9 cellular contexts compared by ENCODE assay signal in the genomic region with DNA sequence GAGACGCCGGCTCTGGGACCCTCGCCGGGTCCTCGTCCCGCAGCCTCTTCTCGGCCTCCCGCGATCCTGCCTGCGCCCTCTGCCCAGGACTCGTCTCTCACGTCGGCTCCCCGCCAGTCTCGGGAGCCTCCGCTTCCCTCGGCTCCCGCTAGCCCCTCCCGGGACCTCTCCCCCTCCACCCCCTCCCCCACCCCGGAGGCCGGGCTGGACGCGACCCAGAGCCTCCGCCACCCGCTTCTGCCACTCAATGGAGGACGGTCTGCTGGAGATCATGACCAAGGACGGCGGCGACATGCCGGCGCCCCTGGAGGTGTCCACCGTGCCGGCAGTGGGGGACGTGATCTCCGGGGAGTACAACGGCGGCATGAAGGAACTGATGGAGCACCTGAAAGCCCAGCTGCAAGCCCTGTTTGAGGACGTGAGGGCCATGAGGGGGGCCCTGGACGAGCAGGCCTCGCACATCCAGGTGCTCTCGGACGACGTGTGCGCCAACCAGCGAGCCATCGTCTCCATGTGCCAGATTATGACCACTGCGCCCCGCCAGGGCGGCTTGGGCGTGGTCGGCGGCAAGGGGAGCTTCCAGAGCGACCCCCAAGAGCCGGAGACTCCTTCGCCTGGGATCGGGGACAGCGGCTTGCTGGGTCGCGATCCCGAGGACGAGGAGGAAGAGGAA. TPM values are rescaled to one million over a fixed set of nuclear protein-coding genes. Genes with fewer than 3 reads are reported as not detected.
DNase-seq lines count a peak whose midpoint lies in the region; ATAC-seq, FAIRE-seq and TF ChIP-seq lines count a peak whose summit lies in the region.
"Had no signal": no experiment of that assay in that cellular context is flagged by ENCODE, and none has a peak within 500 bp of the region (broad histone marks: within the 10 kb centered on the region; RNA-seq: fewer than 3 reads in every experiment).

No MANE protein-coding gene starts in this region.

- peak overlapping the region; percentile 81 for H3K4me2 ChIP-seq in A549

- 40% methylated on average over 39 of the region's 61 CpGs for WGBS in A549 (ENCODE audit: missing lambda C conversion rate)

- H3K27me3 ChIP-seq in thoracic aorta (replicated peaks; ENCODE audit: insufficient read depth), result no peaks in the 10 kb centered on the region

- no peak for TF ChIP-seq POLR2A in A549 (IDR thresholded peaks at IDR 0.05; ENCODE audit: low read length)

- DNase-seq in A549 (ENCODE audit: low read depth in 1 of 2, low spot score in 1 of 2), result no peak
- DNase-seq in activated naive CD8-positive, alpha-beta T cell treated with anti-CD3 and anti-CD28 coated beads, Interleukin-2, amount 50 U/mL, for 24 hours, result peak; percentile 23
- DNase-seq in left kidney (ENCODE audit: low read depth, low spot score), result peak; percentile 49
- no peak for DNase-seq in thoracic aorta (ENCODE audit: low spot score)
- DNase-seq in SIG-M5 treated with dmso at 0.1 percent for 504 hours (lab: John Stamatoyannopoulos, UW; ENCODE audit: unreplicated experiment), result no peak

- H3K27ac ChIP-seq in A549, result peak overlapping the region; percentile 64 to 84
- no peak overlapping the region for H3K27ac ChIP-seq in thoracic aorta

- H3K4me1 ChIP-seq in A549, result peaks cover 7% of the 10 kb centered on the region; the same call in 2 of the 3 replicates
- peaks cover 4 to 16% of the 10 kb centered on the region in 2 donors for H3K4me1 ChIP-seq in thoracic aorta (ENCODE audit: control insufficient read depth in 1 of 2, low read depth in 2 of 2)

- H3K36me3 ChIP-seq in thoracic aorta, result no peaks in the 10 kb centered on the region

- H3K9me3 ChIP-seq in A549, result no peaks in the 10 kb centered on the region
- no peaks in the 10 kb centered on the region for H3K9me3 ChIP-seq in thoracic aorta

- POLR2A ChIA-PET in A549 (lab: Yijun Ruan, JAX), result no interaction called here

- no peak for FAIRE-seq in A549 (lab: Jason Lieb, UNC)

- H3K4me3 Mint-ChIP-seq in activated naive CD8-positive, alpha-beta T cell treated with anti-CD3 and anti-CD28 coated beads, Interleukin-2, amount 50 U/mL, for 24 hours, result peak overlapping the region; percentile 85

- ATAC-seq in A549 (peak; percentile 22 to 51), HG02759 (IDR thresholded peaks at IDR 0.05; ENCODE audit: unreplicated experiment) (peak; percentile 7), thoracic aorta (ENCODE audit: insufficient number of reproducible peaks, low FRiP score, low read depth) (no peak), HG02938 (IDR thresholded peaks at IDR 0.05; ENCODE audit: unreplicated experiment) (no peak), GM21576 (IDR thresholded peaks at IDR 0.05; ENCODE audit: unreplicated experiment) (no peak)
- ATAC-seq in activated naive CD8-positive, alpha-beta T cell treated with anti-CD3 and anti-CD28 coated beads, Interleukin-2, amount 50 U/mL, for 24 hours, result peak; percentile 1

- no peak for TF ChIP-seq RAD21 in A549 (conservative IDR thresholded peaks at IDR 0.05 in 1 of 2, IDR thresholded peaks at IDR 0.05 in 1 of 2)

- H3K27ac Mint-ChIP-seq in activated naive CD8-positive, alpha-beta T cell treated with anti-CD3 and anti-CD28 coated beads, Interleukin-2, amount 50 U/mL, for 24 hours, result no peak overlapping the region

- TF ChIP-seq EP300 in A549 (IDR thresholded peaks at IDR 0.05), result no peak

- H3K36me3 Mint-ChIP-seq in activated naive CD8-positive, alpha-beta T cell treated with anti-CD3 and anti-CD28 coated beads, Interleukin-2, amount 50 U/mL, for 24 hours (ENCODE audit: low read depth), result no peaks in the 10 kb centered on the region

- CTCF ChIA-PET in A549 (lab: Yijun Ruan, JAX), result interaction anchor here (0.7 to 5.7 kb wide), 9 partner anchors 8 to 435 kb away, joined by 3 to 63 read pairs (median 6); a partner anchor contains a TSS

- H3K4me1 Mint-ChIP-seq in activated naive CD8-positive, alpha-beta T cell treated with anti-CD3 and anti-CD28 coated beads, Interleukin-2, amount 50 U/mL, for 24 hours, result peaks cover 33% of the 10 kb centered on the region

- H3K27me3 Mint-ChIP-seq in activated naive CD8-positive, alpha-beta T cell treated with anti-CD3 and anti-CD28 coated beads, Interleukin-2, amount 50 U/mL, for 24 hours, result peaks cover 36% of the 10 kb centered on the region

- peak overlapping the region; percentile 64 for H3K4me3 ChIP-seq in A549
- peak overlapping the region; percentile 96 for H3K4me3 ChIP-seq in thoracic aorta

- H3K9me3 Mint-ChIP-seq in activated naive CD8-positive, alpha-beta T cell treated with anti-CD3 and anti-CD28 coated beads, Interleukin-2, amount 50 U/mL, for 24 hours, result no peaks in the 10 kb centered on the region

- TF ChIP-seq CTCF in A549 (IDR thresholded peaks at IDR 0.05) (no peak), thoracic aorta (IDR thresholded peaks at IDR 0.05) (no peak)

TF ChIP-seq in A549, 52 proteins besides CTCF, POLR2A, EP300 and RAD21:
- TF ChIP-seq, protein P1, sequence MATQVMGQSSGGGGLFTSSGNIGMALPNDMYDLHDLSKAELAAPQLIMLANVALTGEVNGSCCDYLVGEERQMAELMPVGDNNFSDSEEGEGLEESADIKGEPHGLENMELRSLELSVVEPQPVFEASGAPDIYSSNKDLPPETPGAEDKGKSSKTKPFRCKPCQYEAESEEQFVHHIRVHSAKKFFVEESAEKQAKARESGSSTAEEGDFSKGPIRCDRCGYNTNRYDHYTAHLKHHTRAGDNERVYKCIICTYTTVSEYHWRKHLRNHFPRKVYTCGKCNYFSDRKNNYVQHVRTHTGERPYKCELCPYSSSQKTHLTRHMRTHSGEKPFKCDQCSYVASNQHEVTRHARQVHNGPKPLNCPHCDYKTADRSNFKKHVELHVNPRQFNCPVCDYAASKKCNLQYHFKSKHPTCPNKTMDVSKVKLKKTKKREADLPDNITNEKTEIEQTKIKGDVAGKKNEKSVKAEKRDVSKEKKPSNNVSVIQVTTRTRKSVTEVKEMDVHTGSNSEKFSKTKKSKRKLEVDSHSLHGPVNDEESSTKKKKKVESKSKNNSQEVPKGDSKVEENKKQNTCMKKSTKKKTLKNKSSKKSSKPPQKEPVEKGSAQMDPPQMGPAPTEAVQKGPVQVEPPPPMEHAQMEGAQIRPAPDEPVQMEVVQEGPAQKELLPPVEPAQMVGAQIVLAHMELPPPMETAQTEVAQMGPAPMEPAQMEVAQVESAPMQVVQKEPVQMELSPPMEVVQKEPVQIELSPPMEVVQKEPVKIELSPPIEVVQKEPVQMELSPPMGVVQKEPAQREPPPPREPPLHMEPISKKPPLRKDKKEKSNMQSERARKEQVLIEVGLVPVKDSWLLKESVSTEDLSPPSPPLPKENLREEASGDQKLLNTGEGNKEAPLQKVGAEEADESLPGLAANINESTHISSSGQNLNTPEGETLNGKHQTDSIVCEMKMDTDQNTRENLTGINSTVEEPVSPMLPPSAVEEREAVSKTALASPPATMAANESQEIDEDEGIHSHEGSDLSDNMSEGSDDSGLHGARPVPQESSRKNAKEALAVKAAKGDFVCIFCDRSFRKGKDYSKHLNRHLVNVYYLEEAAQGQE (IDR thresholded peaks at IDR 0.05), result no peak
- TF ChIP-seq ZFP36 (IDR thresholded peaks at IDR 0.05; ENCODE audit: borderline replicate concordance, partially characterized antibody) (no peak), MAFK (IDR thresholded peaks at IDR 0.05; ENCODE audit: partially characterized antibody) (no peak), HOXB13 (CRISPR knock-in tag; IDR thresholded peaks at IDR 0.05; ENCODE audit: low read depth) (no peak), HEYL (CRISPR knock-in tag; IDR thresholded peaks at IDR 0.05) (no peak), CBX8 (IDR thresholded peaks at IDR 0.05) (no peak), EHF (CRISPR knock-in tag; IDR thresholded peaks at IDR 0.05) (no peak), RCOR1 (IDR thresholded peaks at IDR 0.05; ENCODE audit: low read depth, low read length) (no peak), POLR2AphosphoS2 (conservative IDR thresholded peaks at IDR 0.05; ENCODE audit: low read length) (no peak), ZSCAN20 (CRISPR knock-in tag; IDR thresholded peaks at IDR 0.05) (no peak)
- TF ChIP-seq, protein P2, sequence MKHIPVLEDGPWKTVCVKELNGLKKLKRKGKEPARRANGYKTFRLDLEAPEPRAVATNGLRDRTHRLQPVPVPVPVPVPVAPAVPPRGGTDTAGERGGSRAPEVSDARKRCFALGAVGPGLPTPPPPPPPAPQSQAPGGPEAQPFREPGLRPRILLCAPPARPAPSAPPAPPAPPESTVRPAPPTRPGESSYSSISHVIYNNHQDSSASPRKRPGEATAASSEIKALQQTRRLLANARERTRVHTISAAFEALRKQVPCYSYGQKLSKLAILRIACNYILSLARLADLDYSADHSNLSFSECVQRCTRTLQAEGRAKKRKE (CRISPR knock-in tag; IDR thresholded peaks at IDR 0.05; ENCODE audit: low read depth), result no peak
- TF ChIP-seq, protein P3, sequence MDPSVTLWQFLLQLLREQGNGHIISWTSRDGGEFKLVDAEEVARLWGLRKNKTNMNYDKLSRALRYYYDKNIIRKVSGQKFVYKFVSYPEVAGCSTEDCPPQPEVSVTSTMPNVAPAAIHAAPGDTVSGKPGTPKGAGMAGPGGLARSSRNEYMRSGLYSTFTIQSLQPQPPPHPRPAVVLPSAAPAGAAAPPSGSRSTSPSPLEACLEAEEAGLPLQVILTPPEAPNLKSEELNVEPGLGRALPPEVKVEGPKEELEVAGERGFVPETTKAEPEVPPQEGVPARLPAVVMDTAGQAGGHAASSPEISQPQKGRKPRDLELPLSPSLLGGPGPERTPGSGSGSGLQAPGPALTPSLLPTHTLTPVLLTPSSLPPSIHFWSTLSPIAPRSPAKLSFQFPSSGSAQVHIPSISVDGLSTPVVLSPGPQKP (IDR thresholded peaks at IDR 0.05; ENCODE audit: low read depth, low read length), result no peak

RNA-seq across cellular contexts. Expression of a gene that starts 0.6 kb away (rescaled TPM):
- polyA plus RNA-seq in A549 (2011; rRNA removed), result 2.4 and 2.7 TPM in 2 replicates
- polyA plus RNA-seq in A549 (2012; cell fraction: cytosol; rRNA removed), result 2.8 and 3.0 TPM in 2 replicates
- polyA plus RNA-seq in A549 (2012; cell fraction: nucleus; rRNA removed), result 2.4 and 2.7 TPM in 2 replicates
- 1.2 to 1.6 TPM (median 1.5 TPM) in 3 replicates for polyA plus RNA-seq in A549 (2017; fragmentation: RNase III; extraction: RNeasy Plus Mini Kit Qiagen cat#74134 plus additional on column Dnase treatment)
- 1.8 TPM in 2 replicates for polyA minus RNA-seq in A549 (2011; rRNA and poly(A)+ RNA removed)
- 1 to 10 TPM in 1 of 2 donors, under 1 TPM in 1; 0.81 to 5.6 TPM for total RNA-seq in thoracic aorta

RNA-seq across cellular contexts. Expression of a gene that starts 19.1 kb away (rescaled TPM):
- not detected in 2 replicates for polyA plus RNA-seq in A549 (2011; rRNA removed)
- polyA plus RNA-seq in A549 (2012; cell fraction: cytosol; rRNA removed), result not detected in 2 replicates
- not detected in 2 replicates for polyA plus RNA-seq in A549 (2012; cell fraction: nucleus; rRNA removed)
- not detected in 3 replicates for polyA plus RNA-seq in A549 (2017; fragmentation: RNase III; extraction: RNeasy Plus Mini Kit Qiagen cat#74134 plus additional on column Dnase treatment)
- not detected in 2 replicates for polyA minus RNA-seq in A549 (2011; rRNA and poly(A)+ RNA removed)
- not detected for total RNA-seq in thoracic aorta
- total RNA-seq: subcutaneous adipose tissue had no signal

RNA-seq across cellular contexts. Expression of a gene that starts 26.7 kb away (rescaled TPM):
- polyA plus RNA-seq in A549 (2011; rRNA removed) (25.6 and 33.1 TPM in 2 replicates), A549 (2017; fragmentation: RNase III; extraction: RNeasy Plus Mini Kit Qiagen cat#74134 plus additional on column Dnase treatment) (16.2 to 19.1 TPM (median 17.8 TPM) in 3 replicates)
- 10.7 and 14.4 TPM in 2 replicates for polyA plus RNA-seq in A549 (2012; cell fraction: cytosol; rRNA removed)
- 5.8 and 7.9 TPM in 2 replicates for polyA plus RNA-seq in A549 (2012; cell fraction: nucleus; rRNA removed)
- polyA minus RNA-seq in A549 (2011; rRNA and poly(A)+ RNA removed), result 30.3 and 37.6 TPM in 2 replicates
- 10 to 100 TPM; 20.7 to 45.3 TPM for total RNA-seq in thoracic aorta

Comparison
In these comparisons a context has a peak if more than half of its experiments do, and no peak if none do; other contexts are left out.
1. ATAC-seq: peak in A549 (2 of 2), HG02759 (single experiment) and activated naive CD8-positive, alpha-beta T cell treated with anti-CD3 and anti-CD28 coated beads, Interleukin-2, amount 50 U/mL, for 24 hours (single experiment); none in thoracic aorta (single experiment), HG02938 (single experiment) and GM21576 (single experiment).
2. DNase-seq: peak in activated naive CD8-positive, alpha-beta T cell treated with anti-CD3 and anti-CD28 coated beads, Interleukin-2, amount 50 U/mL, for 24 hours (single experiment) and left kidney (single experiment); none in A549 (0 of 2), thoracic aorta (single experiment) and SIG-M5 treated with dmso at 0.1 percent for 504 hours (single experiment).
3. H3K27ac ChIP-seq: peak in A549 (2 of 2); none in thoracic aorta (0 of 2).